Comparison of ENCODE assay signal across 8 cellular contexts in the genomic region with DNA sequence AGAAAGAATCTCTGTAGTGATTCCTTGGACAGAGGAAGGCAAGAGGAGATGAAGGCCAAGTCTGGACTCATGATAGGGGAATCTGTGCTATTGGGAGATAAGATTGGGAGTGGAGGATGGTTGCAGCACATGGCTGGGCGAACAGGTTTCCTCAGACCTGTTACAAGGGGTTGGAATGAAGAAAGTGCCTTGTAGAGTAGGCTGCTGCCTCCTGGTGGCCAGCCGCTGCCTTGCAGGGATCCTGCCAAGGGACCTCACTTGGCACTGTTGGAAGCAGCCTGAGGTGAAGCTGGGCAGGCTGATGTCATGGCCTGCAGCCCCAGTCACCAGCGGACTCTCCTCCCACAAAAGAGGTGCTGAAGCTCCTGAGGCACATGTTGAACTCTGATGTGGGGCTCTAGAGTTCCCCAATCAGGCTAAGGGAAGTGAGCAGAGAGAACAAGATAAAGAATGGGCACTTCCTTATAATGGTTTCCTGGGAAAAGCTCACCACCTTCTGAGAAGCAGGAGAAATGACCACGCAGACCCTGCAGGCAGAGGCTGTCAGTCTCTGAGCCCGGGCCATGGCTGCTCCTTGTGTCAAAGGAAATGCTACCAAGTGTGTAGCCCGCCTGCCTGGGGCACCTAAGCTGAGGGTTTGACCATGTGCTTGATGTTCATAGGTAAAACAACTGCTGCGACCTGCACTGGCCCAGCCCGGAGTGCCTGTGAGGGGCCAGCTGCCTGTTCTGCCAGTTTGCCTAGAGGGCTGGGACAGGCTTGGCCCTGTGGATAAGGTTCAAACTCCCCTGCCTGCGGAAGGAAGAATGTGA. TPM values are rescaled to one million over a fixed set of nuclear protein-coding genes. Genes with fewer than 3 reads are reported as not detected.
DNase-seq lines count a peak whose midpoint lies in the region; ATAC-seq and TF ChIP-seq lines count a peak whose summit lies in the region.

No MANE protein-coding gene starts in this region.

- intact Hi-C loops in right lobe of liver (cut with DNase I) = loop anchor here in 1 of 2 donors (5.0 kb wide), 1 partner anchor 167 kb away; a partner anchor contains a TSS

- H3K4me3 ChIP-seq in HAP-1 = no peak overlapping the region
- H3K4me3 ChIP-seq in right lobe of liver = no peak overlapping the region

- peak; percentile 62 to 73 (median 66) for ATAC-seq in right lobe of liver
- ATAC-seq in HG02610 (IDR thresholded peaks at IDR 0.05; ENCODE audit: unreplicated experiment) = no peak

- no peaks in the 10 kb centered on the region; the same call in 1 of the 2 replicates for H3K36me3 ChIP-seq in HAP-1 (replicated peaks)
- no peaks in the 10 kb centered on the region for H3K36me3 ChIP-seq in right lobe of liver

- no peak for TF ChIP-seq POLR2A in right lobe of liver (IDR thresholded peaks at IDR 0.05)

- in situ Hi-C loops in HAP-1 (cut with MboI; ENCODE audit: low sequenced_read_pairs) = loop anchor here (5.0 kb wide), 1 partner anchor 167 kb away; a partner anchor contains a TSS

- no peak overlapping the region for H3K27ac ChIP-seq in right lobe of liver

- H3K9me3 ChIP-seq in HAP-1 (no peaks in the 10 kb centered on the region), right lobe of liver (no peaks in the 10 kb centered on the region)

- peak; percentile 93 to 99 (median 98) for TF ChIP-seq CTCF in right lobe of liver (IDR thresholded peaks at IDR 0.05)

- DNase-seq in CD1c-positive myeloid dendritic cell (ENCODE audit: extremely low spot score) = peak; percentile 93
- peak; percentile 86 to 92 for DNase-seq in HAP-1 (ENCODE audit: low spot score in 2 of 2)
- DNase-seq in NCI-H526 (lab: John Stamatoyannopoulos, UW) = peak; percentile 41 to 87
- DNase-seq in activated CD4-positive, alpha-beta T cell treated with anti-CD3 and anti-CD28 coated beads, Interleukin-2, amount 50 U/mL, for 24 hours (ENCODE audit: low read depth in 1 of 2, low spot score in 1 of 2) = peak; percentile 63 to 77
- peak; percentile 91 for DNase-seq in dermis blood vessel endothelial cell
- peak; percentile 88 for DNase-seq in right lobe of liver
- DNase-seq in stimulated activated CD4-positive, alpha-beta T cell treated with anti-CD3 and anti-CD28 coated beads, Interleukin-4, amount 100 ng/mL, for 48 hours (ENCODE audit: low read depth in 2 of 2) = peak; percentile 82 to 86

- WGBS in right lobe of liver (ENCODE audit: insufficient coverage, low coverage, low lambda C conversion rate, missing lambda C conversion rate) = 0% methylated on average over 2 of the region's 9 CpGs

- peaks cover 14% of the 10 kb centered on the region for H3K4me1 ChIP-seq in HAP-1
- peaks cover 0 to 44% (median 10%) of the 10 kb centered on the region in 4 donors for H3K4me1 ChIP-seq in right lobe of liver

- no peaks in the 10 kb centered on the region for H3K27me3 ChIP-seq in HAP-1 (ENCODE audit: low read depth)
- no peaks in the 10 kb centered on the region for H3K27me3 ChIP-seq in right lobe of liver

RNA-seq across cellular contexts. Expression of a gene that starts 1.6 kb away (rescaled TPM):
- 54.8 and 64.7 TPM in 2 replicates for total RNA-seq in dermis blood vessel endothelial cell
- total RNA-seq in right lobe of liver = 10 to 100 TPM; 26.5 to 67.0 (median 40.8) TPM

RNA-seq across cellular contexts. Expression of a gene that starts 37.4 kb away (rescaled TPM):
- total RNA-seq in dermis blood vessel endothelial cell (under 0.01 TPM in 1 of 2 replicates, not detected in the other), right lobe of liver (1 to 10 TPM in 1 of 6 experiments, not detected in 5; 1.2 TPM)
